In the genomic region with DNA sequence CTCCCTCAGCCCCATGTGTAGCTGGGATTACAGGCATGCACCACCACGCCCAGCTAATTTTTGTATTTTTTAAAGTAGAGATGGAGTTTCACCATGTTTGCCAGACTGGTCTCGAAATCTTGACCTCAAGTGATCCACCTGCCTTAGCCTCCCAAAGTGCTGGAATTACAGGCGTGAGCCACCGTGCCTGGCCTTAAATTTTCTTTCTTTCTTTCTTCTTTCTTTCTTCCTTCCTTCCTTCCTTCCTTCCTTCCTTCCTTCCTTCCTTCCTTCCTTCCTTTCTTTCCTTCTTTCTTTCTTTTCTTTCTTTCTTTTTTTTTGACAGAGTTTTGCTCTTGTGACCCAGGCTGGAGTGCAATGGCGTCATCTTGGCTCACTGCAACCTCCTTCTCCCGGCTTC, we compare ENCODE assay signal across 1 cellular context.
TF ChIP-seq lines count a peak whose summit lies in the region.

No MANE protein-coding gene starts in this region.

TF ChIP-seq in K562, 482 proteins besides CTCF, POLR2A, EP300 and RAD21:
- TF ChIP-seq, protein P1, sequence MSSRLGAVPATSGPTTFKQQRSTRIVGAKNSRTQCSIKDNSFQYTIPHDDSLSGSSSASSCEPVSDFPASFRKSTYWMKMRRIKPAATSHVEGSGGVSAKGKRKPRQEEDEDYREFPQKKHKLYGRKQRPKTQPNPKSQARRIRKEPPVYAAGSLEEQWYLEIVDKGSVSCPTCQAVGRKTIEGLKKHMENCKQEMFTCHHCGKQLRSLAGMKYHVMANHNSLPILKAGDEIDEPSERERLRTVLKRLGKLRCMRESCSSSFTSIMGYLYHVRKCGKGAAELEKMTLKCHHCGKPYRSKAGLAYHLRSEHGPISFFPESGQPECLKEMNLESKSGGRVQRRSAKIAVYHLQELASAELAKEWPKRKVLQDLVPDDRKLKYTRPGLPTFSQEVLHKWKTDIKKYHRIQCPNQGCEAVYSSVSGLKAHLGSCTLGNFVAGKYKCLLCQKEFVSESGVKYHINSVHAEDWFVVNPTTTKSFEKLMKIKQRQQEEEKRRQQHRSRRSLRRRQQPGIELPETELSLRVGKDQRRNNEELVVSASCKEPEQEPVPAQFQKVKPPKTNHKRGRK (tag; IDR thresholded peaks at IDR 0.05) = peak; percentile 71
